2 cellular contexts compared by ENCODE assay signal in genomic region chr15:100650685-100651084, GRCh38.
TF ChIP-seq lines count a peak whose summit lies in the region.

No MANE protein-coding gene starts in this region.

TF ChIP-seq in WTC11, 78 proteins besides CTCF, POLR2A, EP300 and RAD21 (continued from another document):
- no peak for TF ChIP-seq E2F5 (CRISPR knock-in tag; IDR thresholded peaks at IDR 0.05)
- TF ChIP-seq MYBL2 (CRISPR knock-in tag; IDR thresholded peaks at IDR 0.05), result no peak
- no peak for TF ChIP-seq NR2C2 (CRISPR knock-in tag; IDR thresholded peaks at IDR 0.05)
- no peak for TF ChIP-seq ARID4B (CRISPR knock-in tag; IDR thresholded peaks at IDR 0.05; ENCODE audit: borderline replicate concordance)
- TF ChIP-seq ZNF416 (CRISPR knock-in tag; IDR thresholded peaks at IDR 0.05), result no peak
- no peak for TF ChIP-seq NFATC4 (CRISPR knock-in tag; IDR thresholded peaks at IDR 0.05)
- no peak for TF ChIP-seq PRRX2 (CRISPR knock-in tag; IDR thresholded peaks at IDR 0.05)
- TF ChIP-seq ZNF263 (CRISPR knock-in tag; IDR thresholded peaks at IDR 0.05; ENCODE audit: low read depth), result no peak
- no peak for TF ChIP-seq EMX1 (CRISPR knock-in tag; IDR thresholded peaks at IDR 0.05)
- no peak for TF ChIP-seq JUN (CRISPR knock-in tag; IDR thresholded peaks at IDR 0.05)
- TF ChIP-seq ZSCAN18 (CRISPR knock-in tag; IDR thresholded peaks at IDR 0.05), result no peak
- TF ChIP-seq E2F1 (CRISPR knock-in tag; IDR thresholded peaks at IDR 0.05), result no peak

TF ChIP-seq in liver, 16 proteins besides CTCF, POLR2A, EP300 and RAD21 (continued from another document):
- TF ChIP-seq REST (IDR thresholded peaks at IDR 0.05), result no peak
